In the genomic region with DNA sequence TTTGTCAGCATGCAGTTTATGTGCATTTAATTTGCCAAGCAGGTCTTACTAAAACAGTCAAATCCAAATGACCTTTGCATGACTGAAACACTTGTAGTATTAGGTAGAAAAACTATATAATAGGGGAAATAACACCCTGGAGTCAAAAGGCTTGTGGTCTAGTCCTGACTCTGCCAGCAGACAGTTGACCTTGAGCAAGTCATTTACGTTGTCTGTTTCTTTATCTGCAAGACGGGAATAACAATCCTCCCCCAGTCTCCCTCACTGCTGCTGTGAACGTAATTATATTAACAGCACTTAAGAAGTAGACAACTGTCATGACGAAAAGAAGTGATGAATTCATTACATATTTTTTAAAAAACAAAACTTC, we compare ENCODE assay signal across 8 cellular contexts. TPM values are rescaled to one million over a fixed set of nuclear protein-coding genes. Genes with fewer than 3 reads are reported as not detected.
DNase-seq lines count a peak whose midpoint lies in the region; ATAC-seq, FAIRE-seq and TF ChIP-seq lines count a peak whose summit lies in the region.

No MANE protein-coding gene starts in this region.

- no peak overlapping the region for H4K5ac ChIP-seq in IMR-90 (ENCODE audit: low read depth, low read length)

- peak overlapping the region; percentile 35; the same call in 1 of the 2 replicates for H3K4ac ChIP-seq in IMR-90 (ENCODE audit: low read depth, low read length)

- H2AK9ac ChIP-seq in IMR-90 (replicated peaks; ENCODE audit: low read depth, low read length, poor library complexity): no peak overlapping the region

- peak overlapping the region; percentile 48 for H2AK5ac ChIP-seq in IMR-90 (ENCODE audit: low read depth, low read length)

- DNase-seq in DND-41 (no peak), IMR-90 (peak; percentile 50), astrocyte (ENCODE audit: low read depth) (peak; percentile 66), smooth muscle cell (lab: John Stamatoyannopoulos, UW; ENCODE audit: unreplicated experiment) (no peak), occipital lobe (lab: John Stamatoyannopoulos, UW) (no peak), UCSD-AML1 (lab: John Stamatoyannopoulos, UW; ENCODE audit: unreplicated experiment) (no peak), left lung (no peak)

- peak overlapping the region; percentile 86 for H3K27ac Mint-ChIP-seq in astrocyte (ENCODE audit: unreplicated experiment)

- H3K27me3 Mint-ChIP-seq in astrocyte (ENCODE audit: low read depth, unreplicated experiment): no peaks in the 10 kb centered on the region

- H3K9me3 Mint-ChIP-seq in astrocyte (ENCODE audit: unreplicated experiment): no peaks in the 10 kb centered on the region

- no peak for FAIRE-seq in astrocyte (lab: Jason Lieb, UNC)

- no peak for TF ChIP-seq POLR2A in IMR-90 (IDR thresholded peaks at IDR 0.05; ENCODE audit: low read depth, low read length)

- H3K79me2 ChIP-seq in DND-41 (ENCODE audit: insufficient read depth, low read length) (peaks cover 100% of the 10 kb centered on the region), astrocyte (ENCODE audit: insufficient read depth, low read length) (peaks cover 100% of the 10 kb centered on the region), smooth muscle cell (ENCODE audit: low read depth) (peaks cover 100% of the 10 kb centered on the region)

- peak overlapping the region; percentile 94 for H2BK5ac ChIP-seq in IMR-90 (ENCODE audit: low read depth, low read length, poor library complexity, severe bottlenecking)

- H2BK120ac ChIP-seq in IMR-90 (ENCODE audit: low read depth, low read length): peak overlapping the region; percentile 60

- TF ChIP-seq CTCF in DND-41 (IDR thresholded peaks at IDR 0.05; ENCODE audit: borderline replicate concordance, extremely low read depth, low read length, poor library complexity, severe bottlenecking): no peak
- no peak for TF ChIP-seq CTCF in IMR-90 (conservative IDR thresholded peaks at IDR 0.05; ENCODE audit: low read depth, low read length)
- TF ChIP-seq CTCF in astrocyte (IDR thresholded peaks at IDR 0.05; ENCODE audit: insufficient read depth, low read depth, low read length): no peak
- TF ChIP-seq CTCF in smooth muscle cell (IDR thresholded peaks at IDR 0.05; ENCODE audit: borderline replicate concordance, insufficient read depth, poor library complexity, severe bottlenecking): no peak
- TF ChIP-seq CTCF in left lung (IDR thresholded peaks at IDR 0.05): no peak

- no TSS peak for BruUV-seq in IMR-90 (replicated peaks; lab: Mats Ljungman, UMichigan)

- H4K20me1 ChIP-seq in DND-41 (ENCODE audit: insufficient read depth, low read length): peaks cover 45% of the 10 kb centered on the region
- H4K20me1 ChIP-seq in IMR-90 (ENCODE audit: insufficient read depth, low read length): peaks cover 55% of the 10 kb centered on the region; the same call in 1 of the 2 replicates
- H4K20me1 ChIP-seq in astrocyte (ENCODE audit: insufficient read depth, low read length): peaks cover 40% of the 10 kb centered on the region
- H4K20me1 ChIP-seq in smooth muscle cell (ENCODE audit: low read depth): peaks cover 89% of the 10 kb centered on the region

- dilution Hi-C loops in IMR-90 (cut with HindIII; ENCODE audit: low sequenced_read_pairs, unreplicated experiment): no loop called here

- peak overlapping the region in 1 of 2 experiments; percentile 29; a peak in 1 of 4 replicates for H4K8ac ChIP-seq in IMR-90 (ENCODE audit: low read depth in 2 of 2, low read length in 2 of 2)

- H3K23ac ChIP-seq in IMR-90 (ENCODE audit: low read depth, low read length): peak overlapping the region; percentile 48; the same call in 1 of the 2 replicates

- peaks cover 9 to 46% of the 10 kb centered on the region in 2 experiments; a peak in 3 of 4 replicates for H3K79me1 ChIP-seq in IMR-90 (ENCODE audit: low read depth in 1 of 2, low read length in 2 of 2)

- peak overlapping the region; percentile 19; the same call in 2 of the 3 replicates for H2BK15ac ChIP-seq in IMR-90 (ENCODE audit: low read depth, low read length)

- no CpG with 5 or more reads among the region's 4 CpGs for WGBS in IMR-90 (ENCODE audit: extremely low coverage in 2 of 2, insufficient read length in 1 of 2), 2 experiments
- 32% methylated on average over 4 of the region's 4 CpGs for WGBS in smooth muscle cell (ENCODE audit: low lambda C conversion rate)

- in situ Hi-C loops in IMR-90 (cut with MboI; ENCODE audit: low sequenced_read_pairs): no loop called here

- TF ChIP-seq RAD21 in IMR-90 (IDR thresholded peaks at IDR 0.05; ENCODE audit: low read length): no peak

- no peak overlapping the region for H3K18ac ChIP-seq in IMR-90 (ENCODE audit: low read depth, low read length)

- H3K4me1 ChIP-seq in DND-41 (ENCODE audit: insufficient read depth, low read length): peaks cover 78% of the 10 kb centered on the region
- peaks cover 7% of the 10 kb centered on the region for H3K4me1 ChIP-seq in IMR-90 (ENCODE audit: control insufficient read depth, insufficient read depth, low read length)
- peaks cover 28% of the 10 kb centered on the region for H3K4me1 ChIP-seq in astrocyte (ENCODE audit: insufficient read depth, low read length)
- H3K4me1 ChIP-seq in smooth muscle cell (ENCODE audit: low read depth): peaks cover 7% of the 10 kb centered on the region
- peaks cover 0 to 36% of the 10 kb centered on the region in 2 donors for H3K4me1 ChIP-seq in left lung

- H2BK20ac ChIP-seq in IMR-90 (ENCODE audit: low read depth, low read length): peak overlapping the region; percentile 53; the same call in 1 of the 2 replicates

- H3K36me3 ChIP-seq in DND-41 (ENCODE audit: insufficient read depth, low read length) (peaks cover 70% of the 10 kb centered on the region), IMR-90 (ENCODE audit: control insufficient read depth, insufficient read depth, low read length) (peaks cover 2% of the 10 kb centered on the region; the same call in 1 of the 2 replicates), astrocyte (ENCODE audit: insufficient read depth, low read length) (peaks cover 7% of the 10 kb centered on the region), smooth muscle cell (ENCODE audit: low read depth) (no peaks in the 10 kb centered on the region), left lung (no peaks in the 10 kb centered on the region)

- intact Hi-C loops in IMR-90 (cut with micrococcal nuclease) (loop anchor here (5.0 kb wide), 1 partner anchor 113 kb away; no protein-coding TSS in a partner anchor), left lung (cut with DNase I) (no loop called here)

- H3K36me3 Mint-ChIP-seq in astrocyte (ENCODE audit: low read depth, unreplicated experiment): peaks cover 9% of the 10 kb centered on the region

- 0 out of 2 replicates have a peak overlapping the region, but pooled peaks have one; percentile 2 for H3K9ac ChIP-seq in DND-41 (ENCODE audit: low read depth, low read length)
- no peak overlapping the region for H3K9ac ChIP-seq in IMR-90 (ENCODE audit: low read depth, low read length)
- peak overlapping the region; percentile 43 for H3K9ac ChIP-seq in astrocyte (ENCODE audit: low read length)
- no peak overlapping the region for H3K9ac ChIP-seq in smooth muscle cell (ENCODE audit: low read depth)

- H3K9me1 ChIP-seq in IMR-90 (ENCODE audit: insufficient read depth, low read length): peaks cover 9% of the 10 kb centered on the region; the same call in 1 of the 2 replicates

- H3K27ac ChIP-seq in DND-41 (ENCODE audit: low read length) (peak overlapping the region; percentile 72), IMR-90 (ENCODE audit: insufficient read depth, low read length) (peak overlapping the region; percentile 39; the same call in 1 of the 2 replicates), astrocyte (ENCODE audit: low read depth, low read length) (peak overlapping the region; percentile 74), smooth muscle cell (ENCODE audit: low read depth) (peak overlapping the region; percentile 86), left lung (peak overlapping the region in 1 of 2 donors; percentile 19)

- H3K4me3 ChIP-seq in DND-41 (ENCODE audit: low read depth in 1 of 2, low read length in 2 of 2): no peak overlapping the region
- H3K4me3 ChIP-seq in IMR-90 (ENCODE audit: insufficient read depth, low read depth, low read length): no peak overlapping the region
- no peak overlapping the region for H3K4me3 ChIP-seq in astrocyte (ENCODE audit: insufficient read depth, low read depth, low read length)
- no peak overlapping the region for H3K4me3 ChIP-seq in smooth muscle cell
- no peak overlapping the region for H3K4me3 ChIP-seq in left lung

- CTCF ChIA-PET in IMR-90 (lab: Yijun Ruan, JAX): interaction anchor here (0.7 kb wide), 1 partner anchor 34 kb away, joined by 4 read pairs; no protein-coding TSS in a partner anchor

- ATAC-seq in DND-41 (ENCODE audit: insufficient read depth, low read depth) (no peak), GM21619 (IDR thresholded peaks at IDR 0.05; ENCODE audit: unreplicated experiment) (peak; percentile 17), IMR-90 (ENCODE audit: low read depth) (no peak), left lung (no peak)

- H2AFZ ChIP-seq in DND-41 (ENCODE audit: low read depth, low read length) (no peak overlapping the region), IMR-90 (replicated peaks; ENCODE audit: low read length, poor library complexity) (no peak overlapping the region), astrocyte (ENCODE audit: low read depth, low read length) (no peak overlapping the region), smooth muscle cell (ENCODE audit: low read depth) (no peak overlapping the region)

- H3K9me3 ChIP-seq in DND-41 (ENCODE audit: insufficient read depth, low read length, severe bottlenecking) (no peaks in the 10 kb centered on the region), IMR-90 (ENCODE audit: control insufficient read depth, insufficient read depth, low read length) (no peaks in the 10 kb centered on the region), astrocyte (ENCODE audit: insufficient read depth, low read depth, low read length) (no peaks in the 10 kb centered on the region), smooth muscle cell (replicated peaks; ENCODE audit: low read depth) (no peaks in the 10 kb centered on the region), left lung (no peaks in the 10 kb centered on the region)

- H3K27me3 ChIP-seq in DND-41 (ENCODE audit: insufficient read depth, low read length, poor library complexity) (no peaks in the 10 kb centered on the region), IMR-90 (ENCODE audit: control insufficient read depth, insufficient read depth, low read length) (no peaks in the 10 kb centered on the region), astrocyte (ENCODE audit: insufficient read depth, low read length) (no peaks in the 10 kb centered on the region), smooth muscle cell (ENCODE audit: low read depth) (no peaks in the 10 kb centered on the region), left lung (no peaks in the 10 kb centered on the region)

- peaks cover 4% of the 10 kb centered on the region for H3F3A ChIP-seq in smooth muscle cell (ENCODE audit: low read depth)

- H3K4me2 ChIP-seq in DND-41 (ENCODE audit: insufficient read depth, low read length) (peak overlapping the region; percentile 28; the same call in 1 of the 2 replicates), IMR-90 (ENCODE audit: low read depth, low read length) (peak overlapping the region; percentile 47; the same call in 1 of the 2 replicates), astrocyte (ENCODE audit: low read length) (peak overlapping the region; percentile 71), smooth muscle cell (peak overlapping the region; percentile 69)

- POLR2A ChIA-PET in IMR-90 (lab: Charles Lee; ENCODE audit: unreplicated experiment): interaction anchor here (0.5 to 0.7 kb wide), 2 partner anchors 38 to 207 kb away, joined by 3 to 6 read pairs; no protein-coding TSS in a partner anchor

- H3K56ac ChIP-seq in IMR-90 (ENCODE audit: extremely low read depth, insufficient read depth, low read length): peak overlapping the region; percentile 63; the same call in 1 of the 2 replicates

- no peak overlapping the region for H3K4me3 Mint-ChIP-seq in astrocyte (ENCODE audit: unreplicated experiment)

- peak overlapping the region; percentile 55; the same call in 1 of the 2 replicates for H3K14ac ChIP-seq in IMR-90 (replicated peaks; ENCODE audit: low read depth, low read length)

- no peak overlapping the region; the same call in 1 of the 2 replicates for H4K91ac ChIP-seq in IMR-90 (ENCODE audit: insufficient read depth, low read depth, low read length)

- H3K4me1 Mint-ChIP-seq in astrocyte (ENCODE audit: low read depth, unreplicated experiment): peaks cover 47% of the 10 kb centered on the region

RNA-seq across cellular contexts. Expression of a gene that starts 26.1 kb away (rescaled TPM):
- total RNA-seq in IMR-90 (2012; rRNA removed) (131 and 195 TPM in 2 replicates), astrocyte (140 and 160 TPM in 2 replicates), smooth muscle cell (99.2 and 118 TPM in 2 replicates), occipital lobe (11.1 TPM), left lung (10 to 100 TPM; 20.3 to 24.0 TPM)
- polyA plus RNA-seq in IMR-90 (2012; rRNA removed) (21.5 and 22.2 TPM in 2 replicates), smooth muscle cell (26.7 and 34.2 TPM in 2 replicates)
- polyA plus RNA-seq in IMR-90 (2012; cell fraction: cytosol; rRNA removed): 13.8 and 26.3 TPM in 2 replicates
- 36.7 and 50.1 TPM in 2 replicates for polyA plus RNA-seq in IMR-90 (2012; cell fraction: nucleus; rRNA removed; ENCODE audit: low replicate concordance)

Comparison
In these comparisons a context has a peak if more than half of its experiments do, and no peak if none do; other contexts are left out.
1. DNase-seq: peak in IMR-90 (single experiment) and astrocyte (single experiment); none in DND-41 (single experiment), smooth muscle cell (single experiment), occipital lobe (single experiment), UCSD-AML1 (single experiment) and left lung (0 of 2).
2. H3K9ac ChIP-seq: peak in DND-41 (single experiment) and astrocyte (single experiment); none in IMR-90 (single experiment) and smooth muscle cell (single experiment).
3. Peak in every context shown above with its lines, with median percentiles within 50 percentile points of each other: H3K4me2 ChIP-seq.